Comparison of ENCODE assay signal across 21 cellular contexts in the genomic region with DNA sequence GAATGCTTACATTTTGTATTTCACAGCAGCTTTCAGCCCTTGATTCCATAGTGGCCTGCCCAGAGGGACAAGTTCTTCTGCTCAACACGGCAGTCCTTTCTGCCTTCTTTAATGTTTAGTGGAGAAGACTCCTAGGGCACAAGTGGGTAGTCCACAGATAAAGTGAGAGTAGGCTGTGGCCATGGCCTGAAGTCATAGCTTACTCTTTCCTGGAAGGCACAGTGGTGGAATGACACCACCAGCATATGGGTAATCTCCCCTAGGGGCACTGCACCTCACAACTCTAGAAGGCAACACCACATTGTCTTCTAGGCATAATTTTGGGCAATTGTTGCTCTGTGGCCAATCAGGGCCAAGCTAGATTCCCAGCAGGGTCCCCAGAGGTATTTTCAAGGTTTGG.
"Had no signal": no experiment of that assay in that cellular context is flagged by ENCODE, and none has a peak within 500 bp of the region (broad histone marks: within the 10 kb centered on the region; RNA-seq: fewer than 3 reads in every experiment).

No MANE protein-coding gene starts in this region.

- H3K27me3 Mint-ChIP-seq: naive B cell had no signal

- DNase-seq: colonic mucosa; dermis blood vessel endothelial cell; dorsolateral prefrontal cortex; effector CD4-positive, alpha-beta T cell; effector memory CD4-positive, alpha-beta T cell; foreskin keratinocyte; gastrocnemius medialis; glutamatergic neuron; head of caudate nucleus; heart right ventricle; hippocampal formation; left cardiac atrium; left lung; left ventricle myocardium superior; lower lobe of right lung; mesendoderm; mucosa of descending colon; naive B cell had no signal

- H3K36me3 Mint-ChIP-seq: memory B cell, mesothelial cell of epicardium, naive B cell had no signal

- H3K27ac Mint-ChIP-seq: memory B cell, mesothelial cell of epicardium had no signal

- H3K9me3 Mint-ChIP-seq: memory B cell had no signal

- ATAC-seq: foreskin keratinocyte, gastrocnemius medialis, heart right ventricle, left cardiac atrium, left lung, left ventricle myocardium superior, lower lobe of right lung, mucosa of descending colon had no signal

- H3K4me3 Mint-ChIP-seq: memory B cell, mesothelial cell of epicardium, naive B cell had no signal

- H3K27ac ChIP-seq: colonic mucosa, dorsolateral prefrontal cortex, esophagus muscularis mucosa, foreskin keratinocyte, gastrocnemius medialis, heart right ventricle, left lung, lower lobe of right lung had no signal

- H3K4me3 ChIP-seq: colonic mucosa, dorsolateral prefrontal cortex, esophagus muscularis mucosa, gastrocnemius medialis, heart right ventricle, left lung, lower lobe of right lung, mucosa of descending colon had no signal

- H3K4me1 Mint-ChIP-seq: mesothelial cell of epicardium, naive B cell had no signal
